16 cellular contexts compared by ENCODE assay signal in genomic region chr2:238502956-238503791, GRCh38.
DNase-seq lines count a peak whose midpoint lies in the region; ATAC-seq and TF ChIP-seq lines count a peak whose summit lies in the region.
"Had no signal": no experiment of that assay in that cellular context is flagged by ENCODE, and none has a peak within 500 bp of the region (broad histone marks: within the 10 kb centered on the region; RNA-seq: fewer than 3 reads in every experiment).

No MANE protein-coding gene starts in this region.

- no peaks in the 10 kb centered on the region for H3K9me3 ChIP-seq in Peyer's patch

- DNase-seq in activated effector memory CD4-positive, alpha-beta T cell treated with anti-CD3 and anti-CD28 coated beads, Interleukin-2, amount 50 U/mL, for 16 hours: peak; percentile 44
- DNase-seq in activated effector memory CD4-positive, alpha-beta T cell treated with Interleukin-2 at 50 U/mL for 16 hours: no peak
- DNase-seq in left lobe of liver (ENCODE audit: low spot score): peak; percentile 34
- DNase-seq in posterior vena cava (ENCODE audit: low spot score): peak; percentile 70
- peak; percentile 33 for DNase-seq in ureter (ENCODE audit: low spot score)
- DNase-seq in Peyer's patch: no peak
- no peak for DNase-seq in DMS79 (lab: John Stamatoyannopoulos, UW)
- DNase-seq: GDM1, GOT3, Kasumi-1, NCI-H1694 treated with DMSO at 0.1 percent for 48 hours, NCI-H2227 treated with DMSO at 0.1 percent for 48 hours, NCI-H524 treated with DMSO at 0.1 percent for 48 hours, Right ventricle myocardium superior had no signal

- H3K27ac ChIP-seq in Peyer's patch: no peak overlapping the region
- H3K27ac ChIP-seq: C4-2B had no signal

- no peaks in the 10 kb centered on the region for H3K27me3 ChIP-seq in Peyer's patch

- H3K4me3 ChIP-seq in Peyer's patch: no peak overlapping the region

- no peak for TF ChIP-seq POLR2A in Peyer's patch (IDR thresholded peaks at IDR 0.05)

- intact Hi-C loops in posterior vena cava (cut with DNase I): no loop called here

- H3K4me1 ChIP-seq in Peyer's patch: no peaks in the 10 kb centered on the region

- no peak for ATAC-seq in left lobe of liver
- no peak for ATAC-seq in HG03175 (IDR thresholded peaks at IDR 0.05; ENCODE audit: unreplicated experiment)

- H3K36me3 ChIP-seq in Peyer's patch: no peaks in the 10 kb centered on the region

- TF ChIP-seq CTCF in Peyer's patch (IDR thresholded peaks at IDR 0.05): no peak

Comparison
In these comparisons a context has a peak if more than half of its experiments do, and no peak if none do; other contexts are left out.
1. DNase-seq: peak in activated effector memory CD4-positive, alpha-beta T cell treated with anti-CD3 and anti-CD28 coated beads, Interleukin-2, amount 50 U/mL, for 16 hours (single experiment), left lobe of liver (single experiment), posterior vena cava (single experiment) and ureter (single experiment); none in activated effector memory CD4-positive, alpha-beta T cell treated with Interleukin-2 at 50 U/mL for 16 hours (single experiment), Peyer's patch (0 of 3) and DMS79 (single experiment).